8 cellular contexts compared by ENCODE assay signal in the genomic region with DNA sequence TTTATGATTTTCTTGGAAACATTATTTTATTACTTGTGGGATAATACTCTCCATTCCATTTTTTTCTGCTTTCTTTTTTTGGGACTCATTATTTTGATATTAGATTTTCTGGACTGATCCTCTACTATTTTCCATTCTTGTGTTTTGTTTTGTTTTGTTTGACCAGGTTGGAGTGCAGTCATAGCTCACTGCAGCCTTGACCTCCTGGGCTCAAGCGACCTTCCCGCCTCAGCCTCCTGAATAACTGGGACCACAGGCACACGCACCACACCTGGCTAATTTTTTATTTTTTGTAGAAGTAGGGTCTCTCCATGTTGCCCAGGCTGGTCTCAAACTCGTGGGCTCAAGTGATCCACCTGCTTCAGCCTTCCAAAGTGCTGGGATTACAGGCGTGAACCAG.
"Had no signal": no experiment of that assay in that cellular context is flagged by ENCODE, and none has a peak within 500 bp of the region (broad histone marks: within the 10 kb centered on the region; RNA-seq: fewer than 3 reads in every experiment).

No MANE protein-coding gene starts in this region.

- H3K4me3 ChIP-seq: GM12878 had no signal

- FAIRE-seq: G401.6, GM12878, GM12891, GM12892, GM18507, GM19239 had no signal

- ATAC-seq: GM12878 had no signal

- DNase-seq: GDM1, GF-D8 had no signal
